In the genomic region with DNA sequence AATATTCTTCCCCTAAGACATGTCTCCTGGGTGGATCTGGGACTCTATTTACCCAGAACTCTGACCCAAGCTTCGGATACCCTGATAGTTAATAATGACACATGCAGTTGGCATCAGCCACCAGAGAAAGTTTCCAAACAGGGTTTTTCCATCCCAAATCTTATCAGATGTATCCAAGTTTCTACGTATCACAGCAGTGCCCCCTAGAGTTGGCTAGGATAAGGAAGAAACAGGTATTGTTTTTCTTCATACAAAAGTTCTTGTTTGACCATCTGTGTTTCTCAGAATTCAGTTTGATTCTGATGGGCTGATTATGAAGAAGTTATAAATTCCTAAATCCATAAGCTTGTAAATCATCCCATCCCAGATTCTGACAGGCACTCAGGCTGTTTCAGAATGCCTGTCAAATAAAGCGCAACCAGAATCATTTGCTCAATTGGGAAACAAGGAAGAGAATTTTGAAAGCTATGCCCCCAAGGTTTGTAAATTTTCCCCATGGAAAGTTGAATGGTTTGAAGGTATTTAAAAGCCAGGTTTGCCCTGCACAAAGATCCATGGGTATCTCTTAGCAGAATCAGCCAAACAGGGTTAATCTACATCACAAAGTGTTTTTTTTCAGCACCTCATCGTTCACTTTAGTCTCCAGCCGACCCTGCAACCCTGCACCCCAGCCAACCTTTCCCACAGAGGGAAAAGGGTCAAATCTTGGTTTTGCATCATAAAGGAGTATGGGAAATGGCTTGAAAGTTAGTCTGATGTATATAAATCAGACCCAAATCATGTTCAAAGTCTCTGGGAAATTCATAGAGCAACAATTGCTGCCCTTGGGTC, we compare ENCODE assay signal across 9 cellular contexts. TPM values are rescaled to one million over a fixed set of nuclear protein-coding genes. Genes with fewer than 3 reads are reported as not detected.
DNase-seq lines count a peak whose midpoint lies in the region; ATAC-seq and TF ChIP-seq lines count a peak whose summit lies in the region.
"Had no signal": no experiment of that assay in that cellular context is flagged by ENCODE, and none has a peak within 500 bp of the region (broad histone marks: within the 10 kb centered on the region; RNA-seq: fewer than 3 reads in every experiment).

No MANE protein-coding gene starts in this region.

- intact Hi-C loops in CD14-positive monocyte (cut with micrococcal nuclease), result no loop called here

- no peaks in the 10 kb centered on the region for H3K9me3 Mint-ChIP-seq in CD14-positive monocyte

- peak; percentile 71 to 72 for TF ChIP-seq RAD21 in liver (IDR thresholded peaks at IDR 0.05)

- peak; percentile 23 for TF ChIP-seq CTCF in CD14-positive monocyte (IDR thresholded peaks at IDR 0.05)
- peak; percentile 33 for TF ChIP-seq CTCF in liver (IDR thresholded peaks at IDR 0.05; ENCODE audit: low read depth, low read length, missing input control)

- WGBS in liver, result 27% methylated on average over 5 of the region's 5 CpGs

- H3K9me3 ChIP-seq in HAP-1 (no peaks in the 10 kb centered on the region), adipocyte (ENCODE audit: control insufficient read depth, low read length) (no peaks in the 10 kb centered on the region), liver (ENCODE audit: control insufficient read depth in 4 of 4, low read length in 3 of 4) (no peaks in the 10 kb centered on the region)

- H3K9ac ChIP-seq in adipocyte (ENCODE audit: low read length) (no peak overlapping the region), liver (ENCODE audit: low read depth in 1 of 2, low read length in 2 of 2) (no peak overlapping the region)

- H3K4me1 ChIP-seq in HAP-1, result peaks cover 3% of the 10 kb centered on the region; the same call in 1 of the 2 replicates
- H3K4me1 ChIP-seq in adipocyte (ENCODE audit: control insufficient read depth, insufficient read depth, low read length), result peaks cover 3% of the 10 kb centered on the region
- peaks cover 0 to 2% (median 0%) of the 10 kb centered on the region in 4 donors for H3K4me1 ChIP-seq in liver (ENCODE audit: control insufficient read depth in 4 of 4, insufficient read depth in 4 of 4, low read length in 3 of 4)

- H3K4me3 ChIP-seq in HAP-1, result no peak overlapping the region
- H3K4me3 ChIP-seq in adipocyte (ENCODE audit: low read length), result no peak overlapping the region
- H3K4me3 ChIP-seq in liver (ENCODE audit: low read depth in 1 of 3, low read length in 3 of 3), result no peak overlapping the region

- no peak for ATAC-seq in GM19452 (IDR thresholded peaks at IDR 0.05; ENCODE audit: unreplicated experiment)

- no peak overlapping the region for H3K27ac ChIP-seq in liver (ENCODE audit: low read depth in 1 of 2, low read length in 2 of 2)

- H3K27ac Mint-ChIP-seq in CD14-positive monocyte, result no peak overlapping the region
- H3K27ac Mint-ChIP-seq: activated naive CD8-positive, alpha-beta T cell had no signal

- H3K27me3 ChIP-seq in HAP-1 (ENCODE audit: low read depth) (peaks cover 6% of the 10 kb centered on the region; the same call in 1 of the 2 replicates), adipocyte (replicated peaks; ENCODE audit: control insufficient read depth, insufficient read depth, low read length) (peaks cover 92% of the 10 kb centered on the region), liver (ENCODE audit: control insufficient read depth in 4 of 4, insufficient read depth in 4 of 4, low read length in 3 of 4) (no peaks in the 10 kb centered on the region)

- H3K4me1 Mint-ChIP-seq in CD14-positive monocyte, result no peaks in the 10 kb centered on the region

- in situ Hi-C loops in HAP-1 (cut with MboI; ENCODE audit: low sequenced_read_pairs), result no loop called here

- H3K27me3 Mint-ChIP-seq in CD14-positive monocyte (ENCODE audit: low read depth in 3 of 3), result peaks cover 21 to 32% (median 28%) of the 10 kb centered on the region in 3 donors

- H3K36me3 ChIP-seq in HAP-1 (replicated peaks), result no peaks in the 10 kb centered on the region
- H3K36me3 ChIP-seq in adipocyte (ENCODE audit: control insufficient read depth, insufficient read depth, low read length, severe bottlenecking), result no peaks in the 10 kb centered on the region
- H3K36me3 ChIP-seq in liver (ENCODE audit: control insufficient read depth in 4 of 4, insufficient read depth in 3 of 4, low read depth in 1 of 4, low read length in 3 of 4), result no peaks in the 10 kb centered on the region

- H3K4me3 Mint-ChIP-seq in CD14-positive monocyte, result peak overlapping the region in 1 of 2 donors; percentile 47
- H3K4me3 Mint-ChIP-seq: activated naive CD8-positive, alpha-beta T cell had no signal

- DNase-seq in CD14-positive monocyte (ENCODE audit: low spot score) (no peak), HAP-1 (ENCODE audit: low spot score in 2 of 2) (peak; percentile 11 to 39), adipocyte (ENCODE audit: low read depth) (peak; percentile 20), NCI-H1436 treated with DMSO at 0.1 percent for 48 hours (lab: John Stamatoyannopoulos, UW) (no peak), NCI-H2171 (lab: John Stamatoyannopoulos, UW) (no peak)
- DNase-seq in effector CD8-positive, alpha-beta T cell (lab: John Stamatoyannopoulos, UW), result no peak

- no peaks in the 10 kb centered on the region for H3K36me3 Mint-ChIP-seq in CD14-positive monocyte
- H3K36me3 Mint-ChIP-seq: activated naive CD8-positive, alpha-beta T cell had no signal

TF ChIP-seq in liver, 16 proteins besides CTCF, POLR2A, EP300 and RAD21:
- TF ChIP-seq SP1 (IDR thresholded peaks at IDR 0.05) (no peak), FOXA2 (IDR thresholded peaks at IDR 0.05) (no peak), GABPA (IDR thresholded peaks at IDR 0.05 in 1 of 2, conservative IDR thresholded peaks at IDR 0.05 in 1 of 2) (no peak), FOXA1 (IDR thresholded peaks at IDR 0.05) (no peak), RXRA (IDR thresholded peaks at IDR 0.05) (no peak)
- TF ChIP-seq, protein P1, sequence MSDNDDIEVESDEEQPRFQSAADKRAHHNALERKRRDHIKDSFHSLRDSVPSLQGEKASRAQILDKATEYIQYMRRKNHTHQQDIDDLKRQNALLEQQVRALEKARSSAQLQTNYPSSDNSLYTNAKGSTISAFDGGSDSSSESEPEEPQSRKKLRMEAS (IDR thresholded peaks at IDR 0.05), result no peak
- TF ChIP-seq, protein P2, sequence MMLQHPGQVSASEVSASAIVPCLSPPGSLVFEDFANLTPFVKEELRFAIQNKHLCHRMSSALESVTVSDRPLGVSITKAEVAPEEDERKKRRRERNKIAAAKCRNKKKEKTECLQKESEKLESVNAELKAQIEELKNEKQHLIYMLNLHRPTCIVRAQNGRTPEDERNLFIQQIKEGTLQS (IDR thresholded peaks at IDR 0.05), result no peak
- TF ChIP-seq, protein P3, sequence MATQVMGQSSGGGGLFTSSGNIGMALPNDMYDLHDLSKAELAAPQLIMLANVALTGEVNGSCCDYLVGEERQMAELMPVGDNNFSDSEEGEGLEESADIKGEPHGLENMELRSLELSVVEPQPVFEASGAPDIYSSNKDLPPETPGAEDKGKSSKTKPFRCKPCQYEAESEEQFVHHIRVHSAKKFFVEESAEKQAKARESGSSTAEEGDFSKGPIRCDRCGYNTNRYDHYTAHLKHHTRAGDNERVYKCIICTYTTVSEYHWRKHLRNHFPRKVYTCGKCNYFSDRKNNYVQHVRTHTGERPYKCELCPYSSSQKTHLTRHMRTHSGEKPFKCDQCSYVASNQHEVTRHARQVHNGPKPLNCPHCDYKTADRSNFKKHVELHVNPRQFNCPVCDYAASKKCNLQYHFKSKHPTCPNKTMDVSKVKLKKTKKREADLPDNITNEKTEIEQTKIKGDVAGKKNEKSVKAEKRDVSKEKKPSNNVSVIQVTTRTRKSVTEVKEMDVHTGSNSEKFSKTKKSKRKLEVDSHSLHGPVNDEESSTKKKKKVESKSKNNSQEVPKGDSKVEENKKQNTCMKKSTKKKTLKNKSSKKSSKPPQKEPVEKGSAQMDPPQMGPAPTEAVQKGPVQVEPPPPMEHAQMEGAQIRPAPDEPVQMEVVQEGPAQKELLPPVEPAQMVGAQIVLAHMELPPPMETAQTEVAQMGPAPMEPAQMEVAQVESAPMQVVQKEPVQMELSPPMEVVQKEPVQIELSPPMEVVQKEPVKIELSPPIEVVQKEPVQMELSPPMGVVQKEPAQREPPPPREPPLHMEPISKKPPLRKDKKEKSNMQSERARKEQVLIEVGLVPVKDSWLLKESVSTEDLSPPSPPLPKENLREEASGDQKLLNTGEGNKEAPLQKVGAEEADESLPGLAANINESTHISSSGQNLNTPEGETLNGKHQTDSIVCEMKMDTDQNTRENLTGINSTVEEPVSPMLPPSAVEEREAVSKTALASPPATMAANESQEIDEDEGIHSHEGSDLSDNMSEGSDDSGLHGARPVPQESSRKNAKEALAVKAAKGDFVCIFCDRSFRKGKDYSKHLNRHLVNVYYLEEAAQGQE (IDR thresholded peaks at IDR 0.05), result no peak

RNA-seq across cellular contexts. Expression of a gene that starts 47.4 kb away (rescaled TPM):
- polyA plus RNA-seq in CD14-positive monocyte (not detected), liver (under 1 TPM; 0.12 to 0.13 TPM)
- under 1 TPM; 0.05 to 0.08 TPM for total RNA-seq in liver

Comparison
In these comparisons a context has a peak if more than half of its experiments do, and no peak if none do; other contexts are left out.
1. DNase-seq: peak in HAP-1 (2 of 2) and adipocyte (single experiment); none in CD14-positive monocyte (single experiment), NCI-H1436 treated with DMSO at 0.1 percent for 48 hours (single experiment), NCI-H2171 (single experiment) and effector CD8-positive, alpha-beta T cell (single experiment).